20 cellular contexts compared by ENCODE assay signal in genomic region chr2:227036527-227036926, GRCh38.
"Had no signal": no experiment of that assay in that cellular context is flagged by ENCODE, and none has a peak within 500 bp of the region (broad histone marks: within the 10 kb centered on the region; RNA-seq: fewer than 3 reads in every experiment).

No MANE protein-coding gene starts in this region.

- H3K27ac ChIP-seq: epithelial cell of prostate, gastrocnemius medialis, lower lobe of right lung, neutrophil, pancreas, right lobe of liver, thoracic aorta, transverse colon, upper lobe of right lung, uterus had no signal

- DNase-seq: effector CD8-positive, alpha-beta T cell; endodermal cell; foreskin fibroblast; gastrocnemius medialis; head of caudate nucleus; left ventricle myocardium superior; lower lobe of right lung; naive thymus-derived CD8-positive, alpha-beta T cell; pancreas; right lobe of liver; small intestine; stimulated activated CD4-positive, alpha-beta T cell treated with anti-CD3 and anti-CD28 coated beads, Interleukin-15, amount 100 ng/mL, for 24 hours; stimulated activated CD4-positive, alpha-beta T cell treated with anti-CD3 and anti-CD28 coated beads, Interleukin-2, amount 100 ng/mL, for 48 hours; stimulated activated naive B cell treated with anti-CD40 and anti-IgM and Interleukin-4, amounts not matched to agents 10 μg/mL and 1 μg/mL and 100 μg/mL, for 72 hours; transverse colon; upper lobe of right lung; uterus had no signal

- H3K4me3 ChIP-seq: gastrocnemius medialis, lower lobe of right lung, pancreas, right lobe of liver, thoracic aorta, transverse colon, upper lobe of right lung, uterus had no signal

- H3K9me3 ChIP-seq: gastrocnemius medialis, lower lobe of right lung, neutrophil, pancreas, right lobe of liver, thoracic aorta, transverse colon, upper lobe of right lung, uterus had no signal

- H3K36me3 ChIP-seq: lower lobe of right lung, neutrophil, pancreas, right lobe of liver, transverse colon, upper lobe of right lung, uterus had no signal

- H3K27me3 ChIP-seq: gastrocnemius medialis, neutrophil, pancreas, right lobe of liver, transverse colon, uterus had no signal

- H3K4me1 ChIP-seq: gastrocnemius medialis, lower lobe of right lung, upper lobe of right lung, uterus had no signal
